ENCODE assay signal across 9 cellular contexts in genomic region chr7:127819975-127820778, GRCh38.
A peak's percentile ranks its signal among the peaks of the same experiment; 100 is the strongest.
DNase-seq lines count a peak whose midpoint lies in the region; ATAC-seq and TF ChIP-seq lines count a peak whose summit lies in the region.
"Had no signal": no experiment of that assay in that cellular context is flagged by ENCODE, and none has a peak within 500 bp of the region (broad histone marks: within the 10 kb centered on the region; RNA-seq: fewer than 3 reads in every experiment).

No MANE protein-coding gene starts in this region.

- H3K36me3 ChIP-seq in Caco-2 (ENCODE audit: control insufficient read depth, insufficient read depth, low read length): no peaks in the 10 kb centered on the region
- H3K36me3 ChIP-seq: esophagus muscularis mucosa had no signal

- H3K27me3 ChIP-seq in Caco-2 (replicated peaks; ENCODE audit: control insufficient read depth, insufficient read depth, low read length): no peaks in the 10 kb centered on the region
- H3K27me3 ChIP-seq: esophagus muscularis mucosa had no signal

- no TSS peak for BruUV-seq in Caco-2 (replicated peaks; lab: Mats Ljungman, UMichigan)

- peaks cover 41% of the 10 kb centered on the region for H3K4me1 Mint-ChIP-seq in Caco-2 (ENCODE audit: low read depth, unreplicated experiment)
- H3K4me1 Mint-ChIP-seq in T-helper 2 cell treated with Interferon-gamma antibody and Interleukin-4, amounts not matched to agents 5 μg/mL and 100 μg/mL, for 36 hours (ENCODE audit: low read depth): peaks cover 22% of the 10 kb centered on the region

- CTCF ChIA-PET in Caco-2 (lab: Charles Lee): no interaction called here

- DNase-seq in Caco-2 (peak in 1 of 2 experiments; percentile 30), left kidney (ENCODE audit: low read depth, low spot score) (peak; percentile 53), NCI-H146 treated with DMSO at 0.1 percent for 48 hours (lab: John Stamatoyannopoulos, UW; ENCODE audit: unreplicated experiment) (no peak), NCI-H2196 (lab: John Stamatoyannopoulos, UW; ENCODE audit: unreplicated experiment) (no peak), ecto neural progenitor cell (ENCODE audit: low spot score) (no peak)
- DNase-seq in T-helper 2 cell treated with Interferon-gamma antibody and Interleukin-4, amounts not matched to agents 5 μg/mL and 100 μg/mL, for 36 hours (ENCODE audit: low spot score): no peak
- no peak for DNase-seq in stimulated activated CD4-positive, alpha-beta T cell treated with anti-CD3 and anti-CD28 coated beads, Interleukin-2, amount 100 ng/mL, for 48 hours

- H3K27ac Mint-ChIP-seq in Caco-2 (ENCODE audit: unreplicated experiment): peak overlapping the region; percentile 23
- no peak overlapping the region for H3K27ac Mint-ChIP-seq in T-helper 2 cell treated with Interferon-gamma antibody and Interleukin-4, amounts not matched to agents 5 μg/mL and 100 μg/mL, for 36 hours

- POLR2A ChIA-PET in Caco-2 (lab: Charles Lee): no interaction called here

- no peaks in the 10 kb centered on the region for H3K9me3 ChIP-seq in Caco-2
- H3K9me3 ChIP-seq: esophagus muscularis mucosa had no signal

- H3K27me3 Mint-ChIP-seq in Caco-2 (ENCODE audit: insufficient read depth, unreplicated experiment): no peaks in the 10 kb centered on the region
- H3K27me3 Mint-ChIP-seq in T-helper 2 cell treated with Interferon-gamma antibody and Interleukin-4, amounts not matched to agents 5 μg/mL and 100 μg/mL, for 36 hours (ENCODE audit: low read depth): no peaks in the 10 kb centered on the region

- peaks cover 57% of the 10 kb centered on the region for H3K4me1 ChIP-seq in Caco-2

- H3K4me3 Mint-ChIP-seq in Caco-2 (ENCODE audit: unreplicated experiment): peak overlapping the region; percentile 37
- peak overlapping the region; percentile 3 for H3K4me3 Mint-ChIP-seq in T-helper 2 cell treated with Interferon-gamma antibody and Interleukin-4, amounts not matched to agents 5 μg/mL and 100 μg/mL, for 36 hours

- intact Hi-C loops in Caco-2 (cut with micrococcal nuclease; ENCODE audit: unreplicated experiment): no loop called here

- H3K4me3 ChIP-seq in Caco-2 (ENCODE audit: low read depth, low read length): no peak overlapping the region
- H3K4me3 ChIP-seq: esophagus muscularis mucosa had no signal

- peak; percentile 66 for ATAC-seq in HG02610 (IDR thresholded peaks at IDR 0.05; ENCODE audit: unreplicated experiment)

- H3K36me3 Mint-ChIP-seq in Caco-2 (ENCODE audit: insufficient read depth, unreplicated experiment): peaks cover 21% of the 10 kb centered on the region
- peaks cover 2% of the 10 kb centered on the region for H3K36me3 Mint-ChIP-seq in T-helper 2 cell treated with Interferon-gamma antibody and Interleukin-4, amounts not matched to agents 5 μg/mL and 100 μg/mL, for 36 hours (ENCODE audit: low read depth)

- H3K9me3 Mint-ChIP-seq in Caco-2 (ENCODE audit: unreplicated experiment): no peaks in the 10 kb centered on the region
- H3K9me3 Mint-ChIP-seq in T-helper 2 cell treated with Interferon-gamma antibody and Interleukin-4, amounts not matched to agents 5 μg/mL and 100 μg/mL, for 36 hours: no peaks in the 10 kb centered on the region

- TF ChIP-seq CTCF in Caco-2 (IDR thresholded peaks at IDR 0.05; ENCODE audit: insufficient read depth in 1 of 2, low read depth in 1 of 2, low read length in 1 of 2, severe bottlenecking in 1 of 2, unreplicated experiment in 1 of 2): no peak
